ENCODE assay signal across 1 cellular context in the genomic region with DNA sequence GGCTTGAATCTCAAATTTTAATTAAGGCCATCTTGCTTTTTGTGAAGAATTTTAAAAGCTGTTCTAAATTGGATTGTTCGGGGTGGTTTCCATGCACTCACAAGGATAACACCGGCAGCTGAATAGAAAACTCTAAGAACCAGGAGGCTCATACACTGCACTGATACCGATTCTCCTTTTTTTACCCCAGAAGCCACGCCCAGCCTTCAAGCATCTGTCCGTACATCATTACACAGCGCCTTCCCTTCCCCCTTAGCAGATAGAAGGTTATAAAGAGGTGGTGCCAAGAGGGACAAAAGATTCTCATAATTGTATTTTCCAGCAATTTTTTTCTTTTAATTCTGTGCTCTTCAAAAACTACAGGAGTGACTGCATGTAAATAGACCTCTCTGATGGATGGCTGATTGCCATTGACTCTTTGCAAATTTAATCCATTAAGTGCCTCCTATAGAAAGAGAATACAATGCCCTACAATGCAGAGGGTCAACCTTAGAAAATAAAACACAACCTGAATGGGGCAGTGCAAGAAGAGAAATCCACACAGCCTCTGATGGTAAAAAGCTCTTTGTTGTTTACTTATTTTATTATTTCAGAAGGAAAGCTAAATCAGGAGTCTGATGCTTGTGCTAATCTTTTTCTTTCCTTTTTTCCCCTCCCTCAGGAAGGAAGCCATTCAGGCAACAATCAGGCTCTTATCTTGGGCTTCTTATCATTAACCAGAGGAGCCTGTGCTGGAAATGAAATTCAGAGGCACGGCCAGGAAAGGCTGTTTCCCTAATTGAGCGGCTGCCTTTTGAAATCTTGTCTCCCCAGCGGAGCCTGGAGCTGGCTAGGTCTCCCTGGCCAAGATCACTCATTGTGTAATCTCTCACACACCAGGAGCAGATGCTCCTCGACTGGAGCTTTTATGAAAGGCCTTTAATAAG.
TF ChIP-seq lines count a peak whose summit lies in the region.

No MANE protein-coding gene starts in this region.

TF ChIP-seq in HepG2, 621 proteins besides CTCF, POLR2A, EP300 and RAD21 (continued from another document):
- TF ChIP-seq, protein P1, sequence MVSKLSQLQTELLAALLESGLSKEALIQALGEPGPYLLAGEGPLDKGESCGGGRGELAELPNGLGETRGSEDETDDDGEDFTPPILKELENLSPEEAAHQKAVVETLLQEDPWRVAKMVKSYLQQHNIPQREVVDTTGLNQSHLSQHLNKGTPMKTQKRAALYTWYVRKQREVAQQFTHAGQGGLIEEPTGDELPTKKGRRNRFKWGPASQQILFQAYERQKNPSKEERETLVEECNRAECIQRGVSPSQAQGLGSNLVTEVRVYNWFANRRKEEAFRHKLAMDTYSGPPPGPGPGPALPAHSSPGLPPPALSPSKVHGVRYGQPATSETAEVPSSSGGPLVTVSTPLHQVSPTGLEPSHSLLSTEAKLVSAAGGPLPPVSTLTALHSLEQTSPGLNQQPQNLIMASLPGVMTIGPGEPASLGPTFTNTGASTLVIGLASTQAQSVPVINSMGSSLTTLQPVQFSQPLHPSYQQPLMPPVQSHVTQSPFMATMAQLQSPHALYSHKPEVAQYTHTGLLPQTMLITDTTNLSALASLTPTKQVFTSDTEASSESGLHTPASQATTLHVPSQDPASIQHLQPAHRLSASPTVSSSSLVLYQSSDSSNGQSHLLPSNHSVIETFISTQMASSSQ (IDR thresholded peaks at IDR 0.05; ENCODE audit: low read depth): no peak
- TF ChIP-seq, protein P1 (CRISPR knock-in tag; IDR thresholded peaks at IDR 0.05; ENCODE audit: borderline replicate concordance): no peak
- TF ChIP-seq, protein P2, sequence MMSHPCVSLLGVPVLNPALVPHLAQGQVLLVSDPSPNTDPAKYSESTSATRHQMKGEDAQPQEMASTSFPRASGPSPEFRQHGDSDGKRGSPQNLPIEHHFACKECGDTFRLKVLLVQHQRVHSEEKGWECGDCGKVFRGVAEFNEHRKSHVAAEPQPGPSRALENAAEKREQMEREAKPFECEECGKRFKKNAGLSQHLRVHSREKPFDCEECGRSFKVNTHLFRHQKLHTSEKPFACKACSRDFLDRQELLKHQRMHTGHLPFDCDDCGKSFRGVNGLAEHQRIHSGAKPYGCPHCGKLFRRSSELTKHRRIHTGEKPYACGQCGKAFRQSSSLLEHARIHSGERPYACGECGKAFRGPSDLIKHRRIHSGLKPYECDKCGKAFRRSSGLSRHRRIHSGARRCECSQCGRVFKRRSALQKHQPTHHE (CRISPR knock-in tag; IDR thresholded peaks at IDR 0.05; ENCODE audit: borderline replicate concordance): no peak
- TF ChIP-seq ZNF577 (CRISPR knock-in tag; IDR thresholded peaks at IDR 0.05; ENCODE audit: borderline replicate concordance, low read depth): no peak
- no peak for TF ChIP-seq RELA (CRISPR knock-in tag; IDR thresholded peaks at IDR 0.05)
- TF ChIP-seq CEBPB (IDR thresholded peaks at IDR 0.05; ENCODE audit: borderline replicate concordance, low read depth, low read length): peak; percentile 46; the same call in 1 of the 2 replicates
- no peak for TF ChIP-seq IKZF1 (IDR thresholded peaks at IDR 0.05)
- no peak for TF ChIP-seq ZNF446 (CRISPR knock-in tag; IDR thresholded peaks at IDR 0.05)
- no peak for TF ChIP-seq ZSCAN30 (CRISPR knock-in tag; IDR thresholded peaks at IDR 0.05)
- no peak for TF ChIP-seq ZNF616 (CRISPR knock-in tag; IDR thresholded peaks at IDR 0.05; ENCODE audit: low read depth)
- TF ChIP-seq KLF11 (CRISPR knock-in tag; IDR thresholded peaks at IDR 0.05): no peak
- 0 out of 2 replicates have a peak, but pooled peaks have one; percentile 17 for TF ChIP-seq SALL1 (CRISPR knock-in tag; IDR thresholded peaks at IDR 0.05)
TF ChIP-seq in HepG2: peak in this region for 2.
